ENCODE assay signal across 1 cellular context in genomic region chr11:65121865-65122696, GRCh38.
TF ChIP-seq lines count a peak whose summit lies in the region.

FAU (minus strand) TSS chr11:65122134; CDS start chr11:65121813, 321 bp downstream.
MRPL49 (plus strand) TSS chr11:65122321; CDS start chr11:65122347, 26 bp downstream.

TF ChIP-seq in HepG2, 621 proteins besides CTCF, POLR2A, EP300 and RAD21 (continued from another document and continues in another):
- TF ChIP-seq ZNF891 (CRISPR knock-in tag; IDR thresholded peaks at IDR 0.05) = 0 out of 2 replicates have a peak, but pooled peaks have one; percentile 22
- 0 out of 2 replicates have a peak, but pooled peaks have one; percentile 42 for TF ChIP-seq PBX2 (CRISPR knock-in tag; IDR thresholded peaks at IDR 0.05)
- peak; percentile 64; the same call in 1 of the 2 replicates for TF ChIP-seq ZNF543 (CRISPR knock-in tag; IDR thresholded peaks at IDR 0.05)
- peak; percentile 42; the same call in 1 of the 2 replicates for TF ChIP-seq PATZ1 (CRISPR knock-in tag; IDR thresholded peaks at IDR 0.05)
- peak; percentile 74; the same call in 1 of the 2 replicates for TF ChIP-seq ZNF230 (CRISPR knock-in tag; IDR thresholded peaks at IDR 0.05)
- peak; percentile 89 for TF ChIP-seq HDAC1 (CRISPR knock-in tag; IDR thresholded peaks at IDR 0.05)
- no peak; the same call in 1 of the 2 replicates for TF ChIP-seq MXD4 (CRISPR knock-in tag; IDR thresholded peaks at IDR 0.05)
- no peak for TF ChIP-seq THRA (CRISPR knock-in tag; IDR thresholded peaks at IDR 0.05; ENCODE audit: borderline replicate concordance)
- no peak for TF ChIP-seq PHB2 (IDR thresholded peaks at IDR 0.05; ENCODE audit: partially characterized antibody)
- peak; percentile 32; the same call in 1 of the 2 replicates for TF ChIP-seq ARID5B (CRISPR knock-in tag; IDR thresholded peaks at IDR 0.05)
- TF ChIP-seq ZFAT (CRISPR knock-in tag; conservative IDR thresholded peaks at IDR 0.05) = no peak
- no peak for TF ChIP-seq SMC3 (IDR thresholded peaks at IDR 0.05; ENCODE audit: low read length)
- peak; percentile 76 for TF ChIP-seq PHF5A (CRISPR knock-in tag; IDR thresholded peaks at IDR 0.05; ENCODE audit: low read depth, unreplicated experiment)
- TF ChIP-seq ZNF574 (CRISPR knock-in tag; IDR thresholded peaks at IDR 0.05) = peak; percentile 82
- no peak for TF ChIP-seq TCF7 (IDR thresholded peaks at IDR 0.05; ENCODE audit: low read depth)
- 0 out of 2 replicates have a peak, but pooled peaks have one; percentile 34 for TF ChIP-seq ETV6 (CRISPR knock-in tag; conservative IDR thresholded peaks at IDR 0.05)
- TF ChIP-seq ATF3 (CRISPR knock-in tag; IDR thresholded peaks at IDR 0.05) = no peak
- TF ChIP-seq KLF11 (CRISPR knock-in tag; IDR thresholded peaks at IDR 0.05) = 0 out of 2 replicates have a peak, but pooled peaks have one; percentile 41
- no peak; a peak in 1 of 4 replicates for TF ChIP-seq REST (IDR thresholded peaks at IDR 0.05; ENCODE audit: borderline replicate concordance in 1 of 2, low read depth in 1 of 2, low read length in 2 of 2)
- TF ChIP-seq ZNF274 (CRISPR knock-in tag; IDR thresholded peaks at IDR 0.05) = 0 out of 2 replicates have a peak, but pooled peaks have one; percentile 21
- TF ChIP-seq ZBTB39 (CRISPR knock-in tag; IDR thresholded peaks at IDR 0.05) = no peak
- no peak for TF ChIP-seq ZNF337 (CRISPR knock-in tag; IDR thresholded peaks at IDR 0.05; ENCODE audit: borderline replicate concordance, low read depth)
- TF ChIP-seq NR0B2 (CRISPR knock-in tag; IDR thresholded peaks at IDR 0.05) = peak; percentile 51; the same call in 1 of the 2 replicates
- TF ChIP-seq GABPB1 (CRISPR knock-in tag; IDR thresholded peaks at IDR 0.05) = peak; percentile 91
- peak; percentile 61 for TF ChIP-seq ASH2L (IDR thresholded peaks at IDR 0.05; ENCODE audit: insufficient read length, low read depth, low read length)
- TF ChIP-seq TFE3 (CRISPR knock-in tag; IDR thresholded peaks at IDR 0.05) = peak; percentile 35; the same call in 1 of the 2 replicates
- peak; percentile 84 for TF ChIP-seq ZBTB38 (CRISPR knock-in tag; IDR thresholded peaks at IDR 0.05)
- no peak for TF ChIP-seq ZNF879 (CRISPR knock-in tag; IDR thresholded peaks at IDR 0.05)
- TF ChIP-seq THAP7 (CRISPR knock-in tag; IDR thresholded peaks at IDR 0.05) = peak; percentile 34; the same call in 1 of the 2 replicates
- TF ChIP-seq ATRX (CRISPR knock-in tag; IDR thresholded peaks at IDR 0.05; ENCODE audit: borderline replicate concordance) = no peak
